In the genomic region with DNA sequence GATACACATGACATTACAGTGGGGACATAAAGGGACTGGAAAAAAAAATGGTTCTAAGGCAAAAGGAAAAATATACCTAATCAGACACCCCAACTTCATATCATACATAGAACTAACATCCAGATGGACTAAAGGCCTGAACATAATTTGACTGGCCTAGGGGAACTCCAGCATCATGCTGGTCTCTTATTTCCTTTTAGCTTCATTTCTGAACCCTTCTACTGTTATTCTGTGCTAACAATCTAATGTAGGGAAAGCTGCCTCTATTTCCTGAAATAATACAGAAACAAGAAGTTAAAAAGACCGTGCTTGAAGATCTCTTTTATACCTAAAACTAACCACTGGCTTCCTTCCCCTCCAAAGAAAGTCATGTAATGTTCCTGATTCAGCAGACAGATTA, we compare ENCODE assay signal across 1 cellular context.
TF ChIP-seq lines count a peak whose summit lies in the region.

No MANE protein-coding gene starts in this region.

TF ChIP-seq in GM12878, 131 proteins besides CTCF, POLR2A, EP300 and RAD21 (continued from another document):
- TF ChIP-seq, protein P1, sequence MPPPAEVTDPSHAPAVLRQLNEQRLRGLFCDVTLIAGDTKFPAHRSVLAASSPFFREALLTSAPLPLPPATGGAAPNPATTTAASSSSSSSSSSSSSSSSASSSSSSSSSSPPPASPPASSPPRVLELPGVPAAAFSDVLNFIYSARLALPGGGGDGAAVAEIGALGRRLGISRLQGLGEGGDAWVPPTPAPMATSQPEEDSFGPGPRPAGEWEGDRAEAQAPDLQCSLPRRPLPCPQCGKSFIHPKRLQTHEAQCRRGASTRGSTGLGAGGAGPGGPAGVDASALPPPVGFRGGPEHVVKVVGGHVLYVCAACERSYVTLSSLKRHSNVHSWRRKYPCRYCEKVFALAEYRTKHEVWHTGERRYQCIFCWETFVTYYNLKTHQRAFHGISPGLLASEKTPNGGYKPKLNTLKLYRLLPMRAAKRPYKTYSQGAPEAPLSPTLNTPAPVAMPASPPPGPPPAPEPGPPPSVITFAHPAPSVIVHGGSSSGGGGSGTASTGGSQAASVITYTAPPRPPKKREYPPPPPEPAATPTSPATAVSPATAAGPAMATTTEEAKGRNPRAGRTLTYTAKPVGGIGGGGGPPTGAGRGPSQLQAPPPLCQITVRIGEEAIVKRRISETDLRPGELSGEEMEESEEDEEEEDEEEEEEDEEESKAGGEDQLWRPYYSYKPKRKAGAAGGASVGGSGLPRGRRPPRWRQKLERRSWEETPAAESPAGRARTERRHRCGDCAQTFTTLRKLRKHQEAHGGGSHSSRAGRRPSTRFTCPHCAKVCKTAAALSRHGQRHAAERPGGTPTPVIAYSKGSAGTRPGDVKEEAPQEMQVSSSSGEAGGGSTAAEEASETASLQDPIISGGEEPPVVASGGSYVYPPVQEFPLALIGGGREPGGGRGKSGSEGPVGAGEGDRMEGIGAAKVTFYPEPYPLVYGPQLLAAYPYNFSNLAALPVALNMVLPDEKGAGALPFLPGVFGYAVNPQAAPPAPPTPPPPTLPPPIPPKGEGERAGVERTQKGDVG (CRISPR knock-in tag; IDR thresholded peaks at IDR 0.05): no peak
- TF ChIP-seq FOS (IDR thresholded peaks at IDR 0.05; ENCODE audit: borderline replicate concordance, extremely low read depth, insufficient read length) (no peak), ZNF217 (IDR thresholded peaks at IDR 0.05) (no peak)
